Comparison of ENCODE assay signal across 27 cellular contexts in the genomic region with DNA sequence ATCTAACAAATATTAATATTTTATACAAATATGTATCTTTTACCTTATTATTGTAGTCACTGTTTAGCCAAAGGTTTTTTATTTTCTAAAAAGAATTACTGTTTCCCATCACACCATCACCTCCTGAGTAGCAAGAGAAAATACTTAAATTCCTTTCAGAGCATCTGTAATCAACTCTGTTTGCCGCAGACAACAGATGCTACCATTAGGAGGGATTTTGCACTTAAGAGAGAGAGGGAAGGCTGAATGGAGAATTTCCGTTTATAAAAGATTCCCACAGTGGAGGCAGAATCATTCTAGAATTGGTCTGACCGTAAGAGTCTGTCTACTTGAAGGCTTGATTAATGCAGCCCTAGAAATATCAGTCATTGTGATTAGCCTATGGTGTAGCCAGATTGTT.
"Had no signal": no experiment of that assay in that cellular context is flagged by ENCODE, and none has a peak within 500 bp of the region (broad histone marks: within the 10 kb centered on the region; RNA-seq: fewer than 3 reads in every experiment).

No MANE protein-coding gene starts in this region.

- DNase-seq: activated CD4-positive, alpha-beta T cell treated with anti-CD3 and anti-CD28 coated beads, Interleukin-2, amount 50 U/mL, for 1 hour; activated CD8-positive, alpha-beta T cell treated with anti-CD3 and anti-CD28 coated beads for 36 hours; activated gamma-delta T cell treated with Interleukin-2 at 50 U/mL for 16 hours; activated naive CD4-positive, alpha-beta T cell treated with anti-CD3 and anti-CD28 coated beads, Interleukin-2, amount 50 U/mL, for 16 hours; activated naive CD8-positive, alpha-beta T cell treated with anti-CD3 and anti-CD28 coated beads, Interleukin-2, amount 50 U/mL, for 24 hours; activated T-cell treated with anti-CD3 and anti-CD28 coated beads, Interleukin-2, amount 50 U/mL, for 4 hours; amygdala; central memory CD4-positive, alpha-beta T cell; endodermal cell; foreskin fibroblast; head of caudate nucleus; hippocampal formation; left colon; mammary epithelial cell; pancreas; retina; stimulated activated CD4-positive, alpha-beta T cell treated with anti-CD3 and anti-CD28 coated beads, Interleukin-12 subunit alpha, Interleukin-12 subunit beta, amount 100 ng/mL, for 4 hours; stimulated activated CD4-positive, alpha-beta T cell treated with anti-CD3 and anti-CD28 coated beads, Interleukin-4, amount 100 ng/mL, for 1 hour; trophoblast cell had no signal

- H3K4me1 ChIP-seq: breast epithelium, pancreas, prostate gland had no signal

- ATAC-seq: activated CD8-positive, alpha-beta T cell treated with anti-CD3 and anti-CD28 coated beads for 36 hours; activated naive CD8-positive, alpha-beta T cell treated with anti-CD3 and anti-CD28 coated beads, Interleukin-2, amount 50 U/mL, for 24 hours; activated T-cell treated with anti-CD3 and anti-CD28 coated beads, Interleukin-2, amount 50 U/mL, for 4 hours; activated T-helper 17 cell treated with anti-CD3 and anti-CD28 coated beads, Interleukin-2, amount 50 U/mL, for 72 hours; esophagus mucosa; left colon; pancreas; sciatic nerve; WTC11 had no signal

- H3K9me3 ChIP-seq: breast epithelium, pancreas, prostate gland, thoracic aorta had no signal

- H3K4me3 ChIP-seq: breast epithelium, pancreas, prostate gland, skin epidermis, thoracic aorta had no signal

- H3K36me3 ChIP-seq: breast epithelium, pancreas, prostate gland, thoracic aorta had no signal

- H3K27ac ChIP-seq: breast epithelium, pancreas, prostate gland, skin epidermis, thoracic aorta had no signal

- H3K27me3 ChIP-seq: breast epithelium, pancreas had no signal
